ENCODE assay signal across 1 cellular context in genomic region chr13:51643114-51643881, GRCh38.
TF ChIP-seq lines count a peak whose summit lies in the region.

No MANE protein-coding gene starts in this region.

TF ChIP-seq in SK-N-SH, 30 proteins besides CTCF, POLR2A, EP300 and RAD21 (continued from another document):
- TF ChIP-seq ELF1 (IDR thresholded peaks at IDR 0.05) (no peak), GABPA (IDR thresholded peaks at IDR 0.05; ENCODE audit: low read depth) (peak; percentile 29; the same call in 1 of the 2 replicates), SMC3 (IDR thresholded peaks at IDR 0.05; ENCODE audit: low read depth, low read length) (no peak), RFX5 (IDR thresholded peaks at IDR 0.05; ENCODE audit: low read length) (no peak), ZBTB33 (IDR thresholded peaks at IDR 0.05; ENCODE audit: borderline replicate concordance, low read depth) (peak; percentile 89), TAF1 (IDR thresholded peaks at IDR 0.05; ENCODE audit: borderline replicate concordance, low read depth, low read length) (no peak), PBX3 (IDR thresholded peaks at IDR 0.05) (peak; percentile 93), RXRA (IDR thresholded peaks at IDR 0.05; ENCODE audit: borderline replicate concordance, low read depth) (peak; percentile 90), REST (IDR thresholded peaks at IDR 0.05; ENCODE audit: low read depth, low read length) (peak; percentile 59), FOSL2 (IDR thresholded peaks at IDR 0.05; ENCODE audit: borderline replicate concordance, low read depth) (peak; percentile 92), NFIC (IDR thresholded peaks at IDR 0.05; ENCODE audit: borderline replicate concordance) (peak; percentile 90), TEAD4 (IDR thresholded peaks at IDR 0.05; ENCODE audit: borderline replicate concordance, insufficient read depth) (peak; percentile 97)
